In the genomic region with DNA sequence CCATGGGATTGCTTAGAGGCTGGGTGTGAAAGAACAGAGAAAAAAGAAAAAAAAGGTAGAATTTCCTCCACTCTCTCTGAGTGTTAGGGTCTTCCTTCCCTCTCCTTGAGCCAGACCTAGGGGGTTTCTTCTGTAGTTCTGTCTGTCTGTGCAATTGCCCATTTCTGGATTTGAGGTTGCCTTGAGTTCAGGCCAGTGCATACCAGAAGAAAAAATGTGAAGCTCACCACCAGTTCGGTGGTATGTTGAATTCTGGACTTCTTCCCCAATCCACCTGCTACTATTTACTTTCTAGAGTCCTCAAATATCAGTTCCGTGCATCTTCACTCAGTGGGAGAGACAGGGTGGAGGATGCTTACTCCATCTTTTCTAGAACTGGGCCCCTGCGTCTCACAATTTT, we compare ENCODE assay signal across 23 cellular contexts. TPM values are rescaled to one million over a fixed set of nuclear protein-coding genes. Genes with fewer than 3 reads are reported as not detected.
DNase-seq lines count a peak whose midpoint lies in the region; ATAC-seq and TF ChIP-seq lines count a peak whose summit lies in the region.
"Had no signal": no experiment of that assay in that cellular context is flagged by ENCODE, and none has a peak within 500 bp of the region (broad histone marks: within the 10 kb centered on the region; RNA-seq: fewer than 3 reads in every experiment).

No MANE protein-coding gene starts in this region.

- H3K27me3 Mint-ChIP-seq in CD8-positive, alpha-beta T cell (ENCODE audit: low read depth) = no peaks in the 10 kb centered on the region
- no peaks in the 10 kb centered on the region for H3K27me3 Mint-ChIP-seq in glutamatergic neuron (ENCODE audit: unreplicated experiment)
- H3K27me3 Mint-ChIP-seq: IgD-negative memory B cell; natural killer cell treated with Interleukin-12 subunit alpha and Interleukin-12 subunit beta and Interleukin-15 and Interleukin-18, amount 100 ng/mL, for 72 hours; stimulated activated naive CD8-positive, alpha-beta T cell treated with anti-CD3 and anti-CD28 coated beads, Interleukin-15, amount 100 ng/mL, for 72 hours had no signal

- intact Hi-C loops in mammary epithelial cell (cut with micrococcal nuclease) (loop anchor here (1.0 to 2.0 kb wide), 5 partner anchors 30 to 379 kb away; a partner anchor contains a TSS), breast epithelium (cut with DNase I; ENCODE audit: low total_unique reads) (no loop called here), PC-3 (cut with micrococcal nuclease) (loop anchor here (1.0 kb wide), 5 partner anchors 85 to 379 kb away; no protein-coding TSS in a partner anchor)
- intact Hi-C loops in CD8-positive, alpha-beta T cell (cut with DNase I, micrococcal nuclease) = loop anchor here (1.0 to 5.0 kb wide), 9 partner anchors 31 to 379 kb away; a partner anchor contains a TSS

- H4K20me1 ChIP-seq in mammary epithelial cell (ENCODE audit: insufficient read depth, low read length) = no peaks in the 10 kb centered on the region
- H4K20me1 ChIP-seq in PC-3 (ENCODE audit: low read length) = no peaks in the 10 kb centered on the region

- no peak for DNase-seq in mammary epithelial cell
- DNase-seq in breast epithelium (ENCODE audit: low spot score in 2 of 2) = no peak
- DNase-seq in PC-3 = no peak
- DNase-seq in mesenchymal stem cell = no peak
- DNase-seq in GM10266 (ENCODE audit: extremely low spot score) = no peak
- no peak for DNase-seq in CD8-positive, alpha-beta T cell
- no peak for DNase-seq in glutamatergic neuron
- DNase-seq: 8988T had no signal

- H3K9ac ChIP-seq in mammary epithelial cell (ENCODE audit: insufficient read depth, low read length) (no peak overlapping the region), PC-3 (ENCODE audit: low read length) (no peak overlapping the region), mesenchymal stem cell (ENCODE audit: low read length) (peak overlapping the region; percentile 18)

- H3K79me2 ChIP-seq in mammary epithelial cell (ENCODE audit: insufficient read depth, low read length) (no peaks in the 10 kb centered on the region), PC-3 (ENCODE audit: low read length) (no peaks in the 10 kb centered on the region)

- H2BK15ac ChIP-seq in mesenchymal stem cell (ENCODE audit: low read depth, poor library complexity, severe bottlenecking) = no peak overlapping the region

- H3K4me3 ChIP-seq in mammary epithelial cell (replicated peaks in 1 of 3; ENCODE audit: insufficient read depth in 1 of 3, low read depth in 2 of 3, low read length in 3 of 3) (no peak overlapping the region), breast epithelium (no peak overlapping the region), PC-3 (ENCODE audit: low read length) (no peak overlapping the region), mesenchymal stem cell (ENCODE audit: insufficient read depth in 1 of 2, low read depth in 1 of 2, low read length in 2 of 2) (no peak overlapping the region)
- no peak overlapping the region for H3K4me3 ChIP-seq in CD8-positive, alpha-beta T cell (ENCODE audit: low read depth, low read length)
- H3K4me3 ChIP-seq: colonic mucosa, esophagus muscularis mucosa, gastrocnemius medialis, HAP-1, left ventricle myocardium inferior, Peyer's patch, SJSA1, tibial artery had no signal

- no peak overlapping the region for H3K4me2 ChIP-seq in mammary epithelial cell (ENCODE audit: insufficient read depth, low read depth, low read length)
- peak overlapping the region; percentile 19; the same call in 1 of the 2 replicates for H3K4me2 ChIP-seq in PC-3 (ENCODE audit: low read length)
- no peak overlapping the region for H3K4me2 ChIP-seq in mesenchymal stem cell (ENCODE audit: low read length, poor library complexity, severe bottlenecking)

- H2AK5ac ChIP-seq in mesenchymal stem cell (ENCODE audit: low read length, severe bottlenecking) = no peak overlapping the region

- no peaks in the 10 kb centered on the region for H3K79me1 ChIP-seq in mesenchymal stem cell (replicated peaks; ENCODE audit: low read length, poor library complexity, severe bottlenecking)

- H3K9me3 ChIP-seq in mammary epithelial cell (replicated peaks; ENCODE audit: insufficient read depth, low read length) (no peaks in the 10 kb centered on the region), breast epithelium (no peaks in the 10 kb centered on the region), PC-3 (ENCODE audit: low read length) (no peaks in the 10 kb centered on the region), mesenchymal stem cell (ENCODE audit: control insufficient read depth, low read length) (no peaks in the 10 kb centered on the region)
- H3K9me3 ChIP-seq in CD8-positive, alpha-beta T cell (ENCODE audit: low read length) = no peaks in the 10 kb centered on the region
- H3K9me3 ChIP-seq: colonic mucosa, esophagus muscularis mucosa, gastrocnemius medialis, HAP-1, left ventricle myocardium inferior, Peyer's patch, SJSA1, tibial artery had no signal

- H3K27ac ChIP-seq in mammary epithelial cell (ENCODE audit: insufficient read depth, low read depth, low read length) (no peak overlapping the region), breast epithelium (no peak overlapping the region), PC-3 (ENCODE audit: low read length) (no peak overlapping the region), mesenchymal stem cell (ENCODE audit: low read length, poor library complexity, severe bottlenecking) (no peak overlapping the region)
- H3K27ac ChIP-seq in CD8-positive, alpha-beta T cell (ENCODE audit: low read depth, low read length) = no peak overlapping the region
- H3K27ac ChIP-seq: colonic mucosa, esophagus muscularis mucosa, gastrocnemius medialis, left ventricle myocardium inferior, Peyer's patch, SJSA1, tibial artery had no signal

- no peak overlapping the region for H2BK120ac ChIP-seq in mesenchymal stem cell (ENCODE audit: low read depth, low read length)

- H2AFZ ChIP-seq in mammary epithelial cell (ENCODE audit: low read depth, low read length) (peak overlapping the region; percentile 13), PC-3 (ENCODE audit: low read length) (0 out of 2 replicates have a peak overlapping the region, but pooled peaks have one; percentile 25), mesenchymal stem cell (ENCODE audit: low read depth, low read length) (no peak overlapping the region)

- no peaks in the 10 kb centered on the region for H3F3A ChIP-seq in PC-3 (ENCODE audit: low read length, unreplicated experiment)

- no peak overlapping the region for H2BK12ac ChIP-seq in mesenchymal stem cell (ENCODE audit: low read length in 2 of 2)

- no peaks in the 10 kb centered on the region for H3K9me2 ChIP-seq in PC-3 (replicated peaks; ENCODE audit: low read length)

- CTCF ChIA-PET in mammary epithelial cell (lab: Charles Lee; ENCODE audit: low non-redundant PET) = interaction anchor here (0.5 to 0.6 kb wide), 4 partner anchors 11 to 297 kb away, joined by 3 to 7 read pairs (median 5); a partner anchor contains a TSS
- CTCF ChIA-PET in PC-3 (lab: Charles Lee) = interaction anchor here (0.5 to 1.1 kb wide), 3 partner anchors 15 to 380 kb away, joined by 4 to 9 read pairs (median 6); a partner anchor contains a TSS
- CTCF ChIA-PET in CD8-positive, alpha-beta T cell (lab: Charles Lee) = interaction anchor here (0.6 to 3.4 kb wide), 21 partner anchors 9 to 380 kb away, joined by 3 to 14 read pairs (median 4); a partner anchor contains a TSS

- no peak for TF ChIP-seq POLR2A in breast epithelium (IDR thresholded peaks at IDR 0.05)

- H3K18ac ChIP-seq in mesenchymal stem cell (ENCODE audit: low read depth in 1 of 2, low read length in 2 of 2) = no peak overlapping the region

- in situ Hi-C loops in mammary epithelial cell (cut with MboI; ENCODE audit: low sequenced_read_pairs in 2 of 2) = loop anchor here in 1 of 2 donors (10.0 kb wide), 1 partner anchor 86 kb away; a partner anchor contains a TSS

- no peak overlapping the region for H3K14ac ChIP-seq in mesenchymal stem cell (ENCODE audit: low read length in 2 of 2)

- H3K4me1 ChIP-seq in mammary epithelial cell (ENCODE audit: insufficient read depth, low read length) (peaks cover 10% of the 10 kb centered on the region), breast epithelium (no peaks in the 10 kb centered on the region), PC-3 (ENCODE audit: insufficient read depth, low read length) (no peaks in the 10 kb centered on the region; the same call in 1 of the 2 replicates), mesenchymal stem cell (ENCODE audit: control insufficient read depth, insufficient read depth, low read depth, low read length) (no peaks in the 10 kb centered on the region)
- peaks cover 8% of the 10 kb centered on the region for H3K4me1 ChIP-seq in CD8-positive, alpha-beta T cell (ENCODE audit: insufficient read depth, low read length)
- H3K4me1 ChIP-seq: colonic mucosa, gastrocnemius medialis, HAP-1, left ventricle myocardium inferior, Peyer's patch, SJSA1, tibial artery had no signal

- BruUV-seq in mammary epithelial cell (replicated peaks; lab: Mats Ljungman, UMichigan) (no TSS peak), PC-3 (replicated peaks; lab: Mats Ljungman, UMichigan) (no TSS peak)

- H3K36me3 ChIP-seq in mammary epithelial cell (ENCODE audit: insufficient read depth, low read length) (no peaks in the 10 kb centered on the region), breast epithelium (no peaks in the 10 kb centered on the region), PC-3 (ENCODE audit: low read depth, low read length) (no peaks in the 10 kb centered on the region), mesenchymal stem cell (ENCODE audit: control insufficient read depth in 1 of 2, insufficient read depth in 2 of 2, low read depth in 1 of 2, low read length in 2 of 2) (no peaks in the 10 kb centered on the region)
- no peaks in the 10 kb centered on the region for H3K36me3 ChIP-seq in CD8-positive, alpha-beta T cell (ENCODE audit: insufficient read depth, low read length)
- H3K36me3 ChIP-seq: colonic mucosa, esophagus muscularis mucosa, gastrocnemius medialis, HAP-1, left ventricle myocardium inferior, Peyer's patch, SJSA1, tibial artery had no signal

- no peaks in the 10 kb centered on the region for H3K36me3 Mint-ChIP-seq in CD8-positive, alpha-beta T cell
- H3K36me3 Mint-ChIP-seq in glutamatergic neuron (ENCODE audit: unreplicated experiment) = no peaks in the 10 kb centered on the region
- H3K36me3 Mint-ChIP-seq: IgD-negative memory B cell; natural killer cell treated with Interleukin-12 subunit alpha and Interleukin-12 subunit beta and Interleukin-15 and Interleukin-18, amount 100 ng/mL, for 72 hours had no signal

- TF ChIP-seq CTCF in mammary epithelial cell (conservative IDR thresholded peaks at IDR 0.05 in 1 of 2, IDR thresholded peaks at IDR 0.05 in 1 of 2; ENCODE audit: extremely low read depth in 1 of 2, insufficient read depth in 1 of 2, low read depth in 1 of 2, low read length in 2 of 2) (no peak), breast epithelium (IDR thresholded peaks at IDR 0.05) (no peak), PC-3 (conservative IDR thresholded peaks at IDR 0.05; ENCODE audit: low read depth, low read length) (no peak), GM10266 (IDR thresholded peaks at IDR 0.05; ENCODE audit: control insufficient read depth, insufficient read depth, low read depth, missing control alignments) (no peak), glutamatergic neuron (IDR thresholded peaks at IDR 0.05; ENCODE audit: partially characterized antibody, unreplicated experiment) (no peak)
- TF ChIP-seq CTCF in CD8-positive, alpha-beta T cell (IDR thresholded peaks at IDR 0.05) = no peak

- WGBS in mammary epithelial cell (ENCODE audit: low coverage, missing lambda C conversion rate) = 36% methylated on average over 3 of the region's 3 CpGs
- WGBS in mesenchymal stem cell = no CpG with 5 or more reads among the region's 3 CpGs

- dilution Hi-C loops in mammary epithelial cell (cut with HindIII; ENCODE audit: low sequenced_read_pairs) = no loop called here

- H3K9me3 Mint-ChIP-seq in CD8-positive, alpha-beta T cell = no peaks in the 10 kb centered on the region
- no peaks in the 10 kb centered on the region for H3K9me3 Mint-ChIP-seq in glutamatergic neuron (ENCODE audit: unreplicated experiment)
- H3K9me3 Mint-ChIP-seq: activated CD4-positive, alpha-beta T cell treated with anti-CD3 and anti-CD28 coated beads, Interleukin-2, amount 10 ng/mL, durations not matched to agents 24 days and 14 days; activated naive CD4-positive, alpha-beta T cell treated with anti-CD3 and anti-CD28 coated beads for 36 hours; IgD-negative memory B cell; natural killer cell treated with Interleukin-12 subunit alpha and Interleukin-12 subunit beta and Interleukin-15 and Interleukin-18, amount 100 ng/mL, for 72 hours; stimulated activated naive CD8-positive, alpha-beta T cell treated with anti-CD3 and anti-CD28 coated beads, Interleukin-15, amount 100 ng/mL, for 72 hours had no signal

- ATAC-seq in PC-3 (no peak), GM21515 (IDR thresholded peaks at IDR 0.05; ENCODE audit: unreplicated experiment) (no peak)
- no peak for ATAC-seq in CD8-positive, alpha-beta T cell

- H3K27me3 ChIP-seq in mammary epithelial cell (ENCODE audit: insufficient read depth, low read length) (no peaks in the 10 kb centered on the region), breast epithelium (no peaks in the 10 kb centered on the region), PC-3 (ENCODE audit: low read length) (no peaks in the 10 kb centered on the region), mesenchymal stem cell (ENCODE audit: control insufficient read depth in 1 of 2, insufficient read depth in 1 of 2, low read length in 2 of 2) (no peaks in the 10 kb centered on the region)
- H3K27me3 ChIP-seq in CD8-positive, alpha-beta T cell (ENCODE audit: insufficient read depth, low read length) = no peaks in the 10 kb centered on the region
- H3K27me3 ChIP-seq: colonic mucosa, esophagus muscularis mucosa, gastrocnemius medialis, Peyer's patch, SJSA1, tibial artery had no signal

- H3K4me3 Mint-ChIP-seq in CD8-positive, alpha-beta T cell = no peak overlapping the region
- H3K4me3 Mint-ChIP-seq in glutamatergic neuron (ENCODE audit: unreplicated experiment) = no peak overlapping the region
- H3K4me3 Mint-ChIP-seq: activated CD4-positive, alpha-beta T cell treated with anti-CD3 and anti-CD28 coated beads, Interleukin-2, amount 10 ng/mL, durations not matched to agents 24 days and 14 days; activated naive CD4-positive, alpha-beta T cell treated with anti-CD3 and anti-CD28 coated beads for 36 hours; IgD-negative memory B cell; stimulated activated naive CD8-positive, alpha-beta T cell treated with anti-CD3 and anti-CD28 coated beads, Interleukin-15, amount 100 ng/mL, for 72 hours had no signal

- peaks cover 8% of the 10 kb centered on the region for H3K4me1 Mint-ChIP-seq in CD8-positive, alpha-beta T cell (ENCODE audit: low read depth)
- no peaks in the 10 kb centered on the region for H3K4me1 Mint-ChIP-seq in glutamatergic neuron (ENCODE audit: low read depth, unreplicated experiment)

- H3K4ac ChIP-seq in mesenchymal stem cell (ENCODE audit: low read depth in 1 of 2, low read length in 2 of 2) = no peak overlapping the region

- no peak overlapping the region for H3K27ac Mint-ChIP-seq in CD8-positive, alpha-beta T cell
- no peak overlapping the region for H3K27ac Mint-ChIP-seq in glutamatergic neuron (ENCODE audit: unreplicated experiment)
- H3K27ac Mint-ChIP-seq: activated naive CD4-positive, alpha-beta T cell treated with anti-CD3 and anti-CD28 coated beads for 36 hours; natural killer cell treated with Interleukin-12 subunit alpha and Interleukin-12 subunit beta and Interleukin-15 and Interleukin-18, amount 100 ng/mL, for 72 hours had no signal

- no peak overlapping the region for H3K23ac ChIP-seq in mesenchymal stem cell (ENCODE audit: low read length in 2 of 2)

- POLR2A ChIA-PET in PC-3 (lab: Charles Lee; ENCODE audit: unreplicated experiment) = interaction anchor here (0.6 kb wide), 1 partner anchor 104 kb away, joined by 4 read pairs; no protein-coding TSS in a partner anchor
- POLR2A ChIA-PET in CD8-positive, alpha-beta T cell (lab: Charles Lee) = interaction anchor here (0.9 kb wide), 1 partner anchor 15 kb away, joined by 3 read pairs; a partner anchor contains a TSS

- H4K91ac ChIP-seq in mesenchymal stem cell (ENCODE audit: low read length) = no peak overlapping the region

- H2BK5ac ChIP-seq in mesenchymal stem cell (ENCODE audit: low read depth, low read length, poor library complexity, severe bottlenecking) = no peak overlapping the region

- H4K8ac ChIP-seq in mesenchymal stem cell (ENCODE audit: low read length) = no peak overlapping the region

RNA-seq across cellular contexts. Expression of a gene that starts 15.3 kb away (rescaled TPM):
- total RNA-seq in mammary epithelial cell (10 to 100 TPM; 42.7 to 64.1 TPM), breast epithelium (10 to 100 TPM in 2 of 3 donors, 1 to 10 TPM in 1; 6.6 to 26.3 (median 17.4) TPM), PC-3 (2014; rRNA removed) (22.0 and 22.3 TPM in 2 replicates), glutamatergic neuron (ENCODE audit: unreplicated experiment) (61.2 TPM)
- polyA plus RNA-seq in mammary epithelial cell = 16.8 TPM
- polyA minus RNA-seq in mammary epithelial cell = 96.3 TPM
- 7.7 TPM for polyA plus RNA-seq in mesenchymal stem cell (2013, experiment 1 of 2)
- 7.8 TPM for polyA plus RNA-seq in mesenchymal stem cell (2013, experiment 2 of 2)
- total RNA-seq in CD8-positive, alpha-beta T cell = 10 to 100 TPM; 34.3 to 40.8 TPM

RNA-seq across cellular contexts. Expression of a gene that starts 16.0 kb away (rescaled TPM):
- total RNA-seq in mammary epithelial cell (under 1 TPM; 0.17 to 0.45 TPM), breast epithelium (under 1 TPM in 1 of 3 donors, not detected in 2; under 0.01 TPM), PC-3 (2014; rRNA removed) (not detected in 2 replicates), glutamatergic neuron (ENCODE audit: unreplicated experiment) (0.54 TPM)
- 0.07 TPM for polyA plus RNA-seq in mammary epithelial cell
- polyA minus RNA-seq in mammary epithelial cell = not detected
- polyA plus RNA-seq in mesenchymal stem cell (2013, experiment 1 of 2) = 0.11 TPM
- 0.10 TPM for polyA plus RNA-seq in mesenchymal stem cell (2013, experiment 2 of 2)
- total RNA-seq in CD8-positive, alpha-beta T cell = 1 to 10 TPM; 1.5 to 1.7 TPM
- total RNA-seq: esophagus muscularis mucosa, gastrocnemius medialis, left ventricle myocardium inferior, MCF 10A had no signal
